Comparison of ENCODE assay signal across 20 cellular contexts in the genomic region with DNA sequence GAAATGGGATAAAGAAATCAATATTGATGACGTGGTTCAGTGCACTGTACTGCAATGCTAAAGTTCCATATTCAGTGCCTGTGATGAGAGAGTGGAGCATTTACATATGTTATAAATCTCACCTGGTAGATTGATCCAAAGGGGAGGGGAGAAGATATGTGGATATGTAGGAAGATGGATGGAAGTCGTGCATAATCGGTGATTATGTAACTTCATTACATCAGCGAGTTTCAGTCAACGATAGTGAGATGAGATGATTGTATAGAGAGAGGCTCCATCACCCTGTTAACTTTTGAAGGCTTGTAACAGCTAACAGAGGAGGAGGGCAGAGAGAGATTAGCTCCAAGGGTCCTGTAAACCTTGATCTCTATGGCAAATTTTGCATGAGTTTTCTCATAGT. TPM values are rescaled to one million over a fixed set of nuclear protein-coding genes. Genes with fewer than 3 reads are reported as not detected.
DNase-seq lines count a peak whose midpoint lies in the region; ATAC-seq and TF ChIP-seq lines count a peak whose summit lies in the region.
"Had no signal": no experiment of that assay in that cellular context is flagged by ENCODE, and none has a peak within 500 bp of the region (broad histone marks: within the 10 kb centered on the region; RNA-seq: fewer than 3 reads in every experiment).

No MANE protein-coding gene starts in this region.

- no peaks in the 10 kb centered on the region for H3K9me3 Mint-ChIP-seq in natural killer cell treated with Interleukin-12 subunit alpha and Interleukin-12 subunit beta and Interleukin-15 and Interleukin-18, amount 100 ng/mL, for 72 hours
- H3K9me3 Mint-ChIP-seq: activated CD4-positive, alpha-beta T cell treated with anti-CD3 and anti-CD28 coated beads, Interleukin-2, amount 10 ng/mL, durations not matched to agents 7 days and 5 days; CD8-positive, alpha-beta T cell had no signal

- no peaks in the 10 kb centered on the region for H3K9me3 ChIP-seq in heart right ventricle
- H3K9me3 ChIP-seq in endocrine pancreas (ENCODE audit: control insufficient read depth, low read length) = no peaks in the 10 kb centered on the region
- no peaks in the 10 kb centered on the region for H3K9me3 ChIP-seq in neural cell (ENCODE audit: low read length)
- H3K9me3 ChIP-seq in A673 (ENCODE audit: low read depth, low read length, poor library complexity, severe bottlenecking) = no peaks in the 10 kb centered on the region

- H3K36me3 Mint-ChIP-seq in natural killer cell treated with Interleukin-12 subunit alpha and Interleukin-12 subunit beta and Interleukin-15 and Interleukin-18, amount 100 ng/mL, for 72 hours = no peaks in the 10 kb centered on the region
- H3K36me3 Mint-ChIP-seq: CD8-positive, alpha-beta T cell had no signal

- H3K79me2 ChIP-seq in neural cell (replicated peaks; ENCODE audit: insufficient read depth, low read length) = no peaks in the 10 kb centered on the region
- H3K79me2 ChIP-seq: parathyroid adenoma had no signal

- H3K27me3 Mint-ChIP-seq in natural killer cell treated with Interleukin-12 subunit alpha and Interleukin-12 subunit beta and Interleukin-15 and Interleukin-18, amount 100 ng/mL, for 72 hours = peaks cover 0 to 3% of the 10 kb centered on the region in 2 donors
- H3K27me3 Mint-ChIP-seq: activated CD4-positive, alpha-beta T cell treated with anti-CD3 and anti-CD28 coated beads, Interleukin-2, amount 10 ng/mL, durations not matched to agents 7 days and 5 days had no signal

- H4K20me1 ChIP-seq in neural cell (ENCODE audit: insufficient read depth) = no peaks in the 10 kb centered on the region

- CTCF ChIA-PET in A673 (lab: Charles Lee) = no interaction called here

- BruUV-seq in A673 (replicated peaks; lab: Mats Ljungman, UMichigan) = no TSS peak

- POLR2A ChIA-PET in A673 (lab: Charles Lee; ENCODE audit: low non-redundant PET) = no interaction called here

- TF ChIP-seq CTCF in heart right ventricle (IDR thresholded peaks at IDR 0.05) (no peak), neural cell (IDR thresholded peaks at IDR 0.05; ENCODE audit: poor library complexity, severe bottlenecking) (no peak), A673 (conservative IDR thresholded peaks at IDR 0.05; ENCODE audit: low read depth, low read length) (no peak)

- H3K27me3 ChIP-seq in heart right ventricle (peaks cover 0 to 40% (median 0%) of the 10 kb centered on the region in 7 donors), endocrine pancreas (ENCODE audit: control insufficient read depth, insufficient read depth, low read length) (no peaks in the 10 kb centered on the region), neural cell (ENCODE audit: insufficient read depth, low read depth, low read length) (no peaks in the 10 kb centered on the region), A673 (replicated peaks; ENCODE audit: insufficient read depth, low read depth, low read length, poor library complexity) (peaks cover 74% of the 10 kb centered on the region)

- no peaks in the 10 kb centered on the region for H3K4me1 Mint-ChIP-seq in natural killer cell treated with Interleukin-12 subunit alpha and Interleukin-12 subunit beta and Interleukin-15 and Interleukin-18, amount 100 ng/mL, for 72 hours (ENCODE audit: low read depth in 2 of 2)
- H3K4me1 Mint-ChIP-seq: activated CD4-positive, alpha-beta T cell treated with anti-CD3 and anti-CD28 coated beads, Interleukin-2, amount 10 ng/mL, durations not matched to agents 7 days and 5 days had no signal

- H3K27ac ChIP-seq in heart right ventricle = peak overlapping the region in 8 of 10 donors; percentile 6 to 66 (median 46)
- H3K27ac ChIP-seq in neural cell (ENCODE audit: low read length) = no peak overlapping the region
- no peak overlapping the region for H3K27ac ChIP-seq in A673 (ENCODE audit: low read depth, low read length, poor library complexity, severe bottlenecking)
- H3K27ac ChIP-seq: parathyroid adenoma had no signal

- H3K9me2 ChIP-seq in neural cell (ENCODE audit: insufficient read depth, low read length) = no peaks in the 10 kb centered on the region

- H2AFZ ChIP-seq in neural cell (ENCODE audit: low read depth, low read length) = no peak overlapping the region
- H2AFZ ChIP-seq: parathyroid adenoma had no signal

- no peak overlapping the region for H3K4me3 Mint-ChIP-seq in natural killer cell treated with Interleukin-12 subunit alpha and Interleukin-12 subunit beta and Interleukin-15 and Interleukin-18, amount 100 ng/mL, for 72 hours
- H3K4me3 Mint-ChIP-seq: activated CD4-positive, alpha-beta T cell treated with anti-CD3 and anti-CD28 coated beads, Interleukin-2, amount 10 ng/mL, durations not matched to agents 7 days and 5 days; CD8-positive, alpha-beta T cell; H9 had no signal

- ATAC-seq in heart right ventricle (no peak), left cardiac atrium (no peak), GM21381 (IDR thresholded peaks at IDR 0.05; ENCODE audit: unreplicated experiment) (no peak)
- ATAC-seq in natural killer cell treated with Interleukin-12 subunit alpha and Interleukin-12 subunit beta and Interleukin-15 and Interleukin-18, amount 100 ng/mL, for 72 hours = no peak
- ATAC-seq: CD8-positive, alpha-beta T cell had no signal

- H3K36me3 ChIP-seq in heart right ventricle (no peaks in the 10 kb centered on the region), endocrine pancreas (ENCODE audit: control insufficient read depth, insufficient read depth, low read length) (no peaks in the 10 kb centered on the region), neural cell (ENCODE audit: insufficient read depth, low read length) (no peaks in the 10 kb centered on the region), A673 (ENCODE audit: insufficient read depth, low read length, poor library complexity, severe bottlenecking) (no peaks in the 10 kb centered on the region)

- H3K4me1 ChIP-seq in heart right ventricle (peaks cover 0 to 2% (median 0%) of the 10 kb centered on the region in 9 donors), endocrine pancreas (ENCODE audit: control insufficient read depth, insufficient read depth, low read length) (no peaks in the 10 kb centered on the region), A673 (ENCODE audit: insufficient read depth, low read length, poor library complexity, severe bottlenecking) (no peaks in the 10 kb centered on the region)
- H3K4me1 ChIP-seq: parathyroid adenoma had no signal

- no peak overlapping the region for H3K9ac ChIP-seq in endocrine pancreas (ENCODE audit: control insufficient read depth, insufficient read depth, low read length)
- H3K9ac ChIP-seq in neural cell (ENCODE audit: low read length) = no peak overlapping the region
- H3K9ac ChIP-seq: parathyroid adenoma had no signal

- H3K4me3 ChIP-seq in heart right ventricle (peak overlapping the region in 9 of 10 donors; percentile 21 to 56 (median 51)), endocrine pancreas (ENCODE audit: control insufficient read depth, insufficient read depth, low read length) (peak overlapping the region; percentile 5), neural cell (ENCODE audit: low read length) (peak overlapping the region; percentile 64), A673 (ENCODE audit: low read depth, low read length, poor library complexity, severe bottlenecking) (no peak overlapping the region)

- no peaks in the 10 kb centered on the region for H3F3A ChIP-seq in neural cell (ENCODE audit: insufficient read depth, low read length, poor library complexity, severe bottlenecking)

- H3K4me2 ChIP-seq in neural cell (ENCODE audit: low read length) = no peak overlapping the region

- TF ChIP-seq RAD21 in neural cell (conservative IDR thresholded peaks at IDR 0.05) = no peak

- intact Hi-C loops in heart right ventricle (cut with DNase I) = loop anchor here in 5 of 10 donors (5.0 to 10.0 kb wide), 4 partner anchors 453 to 506 kb away; no protein-coding TSS in a partner anchor
- intact Hi-C loops in left cardiac atrium (cut with DNase I) = no loop called here
- intact Hi-C loops in A673 (cut with micrococcal nuclease; ENCODE audit: unreplicated experiment) = loop anchor here (10.0 kb wide), 1 partner anchor 1316 kb away; no protein-coding TSS in a partner anchor

- H3K27ac Mint-ChIP-seq in natural killer cell treated with Interleukin-12 subunit alpha and Interleukin-12 subunit beta and Interleukin-15 and Interleukin-18, amount 100 ng/mL, for 72 hours = no peak overlapping the region
- H3K27ac Mint-ChIP-seq: activated CD4-positive, alpha-beta T cell treated with anti-CD3 and anti-CD28 coated beads, Interleukin-2, amount 10 ng/mL, durations not matched to agents 7 days and 5 days; CD8-positive, alpha-beta T cell; H9 had no signal

- 15 to 25% methylated on average over 5 of the region's 5 CpGs for WGBS in heart right ventricle, 2 donors

- DNase-seq in heart right ventricle (no peak), left cardiac atrium (no peak), A673 (ENCODE audit: low spot score) (no peak), amniotic stem cell (lab: John Stamatoyannopoulos, UW) (no peak)
- DNase-seq in natural killer cell treated with Interleukin-12 subunit alpha and Interleukin-12 subunit beta and Interleukin-15 and Interleukin-18, amount 100 ng/mL, for 72 hours (ENCODE audit: low spot score) = no peak
- DNase-seq: ACHN; activated CD4-positive, alpha-beta T cell treated with anti-CD3 and anti-CD28 coated beads, Interleukin-2, amount 10 ng/mL, durations not matched to agents 7 days and 5 days; activated naive CD4-positive, alpha-beta T cell; CD8-positive, alpha-beta T cell; DMS79 treated with DMSO at 0.1 percent for 48 hours; effector memory CD4-positive, alpha-beta T cell; H9; NCI-H1417; NCI-H2171; NCI-H82 had no signal

- TF ChIP-seq EP300 in neural cell (conservative IDR thresholded peaks at IDR 0.05; ENCODE audit: poor library complexity, severe bottlenecking) = no peak

TF ChIP-seq in neural cell, 6 proteins besides CTCF, POLR2A, EP300 and RAD21 (continues in another document):
- TF ChIP-seq TAF1 (IDR thresholded peaks at IDR 0.05; ENCODE audit: low read depth) (no peak), POLR2AphosphoS5 (IDR thresholded peaks at IDR 0.05) (no peak)

RNA-seq across cellular contexts. Expression of a gene that starts 1.8 kb away (rescaled TPM):
- total RNA-seq in heart right ventricle (1 to 10 TPM; 1.3 to 6.3 (median 3.0) TPM), left cardiac atrium (1 to 10 TPM; 1.6 to 1.7 TPM), A673 (2021) (0.21 TPM in 1 of 2 replicates, not detected in the other)
- polyA plus RNA-seq in heart right ventricle (under 1 TPM; 0.13 to 0.59 TPM), neural cell (not detected in 2 replicates)
- polyA minus RNA-seq in neural cell = 2.7 and 3.5 TPM in 2 replicates
- total RNA-seq in natural killer cell treated with Interleukin-12 subunit alpha and Interleukin-12 subunit beta and Interleukin-15 and Interleukin-18, amount 100 ng/mL, for 72 hours = not detected
- total RNA-seq: activated CD4-positive, alpha-beta T cell treated with anti-CD3 and anti-CD28 coated beads, Interleukin-2, amount 10 ng/mL, durations not matched to agents 7 days and 5 days; CD8-positive, alpha-beta T cell had no signal
- polyA plus RNA-seq: liver had no signal

Comparison
In these comparisons a context has a peak if more than half of its experiments do, and no peak if none do; other contexts are left out.
1. H3K27ac ChIP-seq: peak in heart right ventricle (8 of 10); none in neural cell (single experiment) and A673 (single experiment).